In genomic region chr12:77337327-77337726, GRCh38 we compare ENCODE assay signal across 16 cellular contexts.
"Had no signal": no experiment of that assay in that cellular context is flagged by ENCODE, and none has a peak within 500 bp of the region (broad histone marks: within the 10 kb centered on the region; RNA-seq: fewer than 3 reads in every experiment).

No MANE protein-coding gene starts in this region.

- H3K4me3 ChIP-seq: sigmoid colon, upper lobe of left lung had no signal

- H3K27me3 ChIP-seq: sigmoid colon, upper lobe of left lung had no signal

- H3K9me3 ChIP-seq: sigmoid colon, upper lobe of left lung had no signal

- H3K27ac Mint-ChIP-seq: activated CD8-positive, alpha-beta T cell treated with anti-CD3 and anti-CD28 coated beads for 36 hours; activated naive CD8-positive, alpha-beta T cell treated with anti-CD3 and anti-CD28 coated beads, Interleukin-2, amount 50 U/mL, for 24 hours; activated T-cell treated with anti-CD3 and anti-CD28 coated beads, Interleukin-2, amount 50 U/mL, for 72 hours; nephron progenitor cell had no signal

- H3K4me1 Mint-ChIP-seq: activated naive CD8-positive, alpha-beta T cell treated with anti-CD3 and anti-CD28 coated beads, Interleukin-2, amount 50 U/mL, for 24 hours had no signal

- H3K4me1 ChIP-seq: sigmoid colon, upper lobe of left lung had no signal

- DNase-seq: activated CD4-positive, alpha-beta T cell treated with anti-CD3 and anti-CD28 coated beads for 4 hours; activated CD8-positive, alpha-beta memory T cell treated with anti-CD3 and anti-CD28 coated beads, Interleukin-2, amount 50 U/mL, for 4 hours; activated CD8-positive, alpha-beta T cell treated with anti-CD3 and anti-CD28 coated beads for 36 hours; activated naive CD4-positive, alpha-beta T cell; activated naive CD8-positive, alpha-beta T cell treated with anti-CD3 and anti-CD28 coated beads, Interleukin-2, amount 50 U/mL, for 24 hours; activated T-cell treated with anti-CD3 and anti-CD28 coated beads, Interleukin-2, amount 50 U/mL, for 72 hours; effector CD4-positive, alpha-beta T cell; foreskin melanocyte; head of caudate nucleus; mesendoderm; nephron progenitor cell; sigmoid colon; stimulated activated CD4-positive, alpha-beta T cell treated with anti-CD3 and anti-CD28 coated beads, Interleukin-12 subunit alpha, Interleukin-12 subunit beta, amount 100 ng/mL, for 4 hours; stimulated activated naive CD4-positive, alpha-beta T cell treated with Interleukin-2 at 50 U/mL for 16 hours; upper lobe of left lung; WERI-Rb-1 had no signal

- H3K36me3 ChIP-seq: sigmoid colon, upper lobe of left lung, WERI-Rb-1 had no signal

- H3K9me3 Mint-ChIP-seq: activated CD8-positive, alpha-beta T cell treated with anti-CD3 and anti-CD28 coated beads for 36 hours; activated naive CD8-positive, alpha-beta T cell treated with anti-CD3 and anti-CD28 coated beads, Interleukin-2, amount 50 U/mL, for 24 hours; nephron progenitor cell had no signal

- H3K27ac ChIP-seq: sigmoid colon, upper lobe of left lung, WERI-Rb-1 had no signal

- H3K4me3 Mint-ChIP-seq: activated CD8-positive, alpha-beta T cell treated with anti-CD3 and anti-CD28 coated beads for 36 hours; activated naive CD8-positive, alpha-beta T cell treated with anti-CD3 and anti-CD28 coated beads, Interleukin-2, amount 50 U/mL, for 24 hours; activated T-cell treated with anti-CD3 and anti-CD28 coated beads, Interleukin-2, amount 50 U/mL, for 72 hours; nephron progenitor cell had no signal

- H3K27me3 Mint-ChIP-seq: activated CD8-positive, alpha-beta T cell treated with anti-CD3 and anti-CD28 coated beads for 36 hours; activated naive CD8-positive, alpha-beta T cell treated with anti-CD3 and anti-CD28 coated beads, Interleukin-2, amount 50 U/mL, for 24 hours had no signal
